Comparison of ENCODE assay signal across 8 cellular contexts in genomic region chr7:65872776-65873581, GRCh38. TPM values are rescaled to one million over a fixed set of nuclear protein-coding genes. Genes with fewer than 3 reads are reported as not detected.
A peak's percentile ranks its signal among the peaks of the same experiment; 100 is the strongest.
DNase-seq lines count a peak whose midpoint lies in the region; ATAC-seq and TF ChIP-seq lines count a peak whose summit lies in the region.

VKORC1L1 (plus strand) TSS chr7:65873074; CDS start chr7:65873372, 298 bp downstream.

- no peaks in the 10 kb centered on the region for H3K9me2 ChIP-seq in PC-9 (ENCODE audit: insufficient read depth)

- TF ChIP-seq RAD21 in Ishikawa (IDR thresholded peaks at IDR 0.05; ENCODE audit: low read depth), result no peak

- TF ChIP-seq EP300 in Ishikawa (IDR thresholded peaks at IDR 0.05; ENCODE audit: borderline replicate concordance), result no peak

- DNase-seq in DMS153 (lab: John Stamatoyannopoulos, UW) (peak; percentile 72), PC-9 (peak; percentile 76 to 97), erythroblast (lab: John Stamatoyannopoulos, UW) (peak; percentile 95 to 98)
- DNase-seq in activated T-cell treated with anti-CD3 and anti-CD28 coated beads, Interleukin-2, amount 50 U/mL, for 1 hour, result peak; percentile 95
- DNase-seq in stimulated activated CD8-positive, alpha-beta memory T cell treated with anti-CD3 and anti-CD28 coated beads, Interleukin-4, amount 100 ng/mL, for 24 hours (ENCODE audit: low read depth), result peak; percentile 96

- CTCF ChIA-PET in PC-9 (lab: Charles Lee), result no interaction called here

- ATAC-seq in GM21619 (IDR thresholded peaks at IDR 0.05; ENCODE audit: unreplicated experiment), result peak; percentile 81

- peaks cover 42% of the 10 kb centered on the region for H3K79me2 ChIP-seq in PC-9 (ENCODE audit: low read depth)

- H3K9me3 ChIP-seq in PC-9 (ENCODE audit: insufficient read depth, low read depth) (no peaks in the 10 kb centered on the region), mucosa of rectum (ENCODE audit: control insufficient read depth in 2 of 2, low read length in 2 of 2) (no peaks in the 10 kb centered on the region)

- no peak for TF ChIP-seq POLR2A in erythroblast (IDR thresholded peaks at IDR 0.05; ENCODE audit: low read length)

- no TSS peak for BruUV-seq in PC-9 (replicated peaks; lab: Mats Ljungman, UMichigan)

- H3K27me3 ChIP-seq in PC-9 (ENCODE audit: insufficient read depth, low read depth) (no peaks in the 10 kb centered on the region), mucosa of rectum (ENCODE audit: control insufficient read depth in 2 of 2, insufficient read depth in 2 of 2, low read length in 2 of 2) (no peaks in the 10 kb centered on the region)

- 0 out of 2 replicates have a peak, but pooled peaks cover 6% of the 10 kb centered on the region for H3F3A ChIP-seq in PC-9 (ENCODE audit: insufficient read depth, low read depth)

- H2AFZ ChIP-seq in PC-9, result peak within 1 kb of the TSS; percentile 72

- peak within 1 kb of the TSS; percentile 80 for H3K4me2 ChIP-seq in PC-9

- H3K4me3 ChIP-seq in PC-9 (peak within 1 kb of the TSS; percentile 72), mucosa of rectum (ENCODE audit: low read length in 2 of 2) (peak within 1 kb of the TSS; percentile 74 to 81)

- H3K9ac ChIP-seq in mucosa of rectum (ENCODE audit: low read depth in 1 of 2, low read length in 2 of 2), result peak within 1 kb of the TSS; percentile 56 to 81

- TF ChIP-seq CTCF in PC-9 (conservative IDR thresholded peaks at IDR 0.05), result no peak

- H3K27ac ChIP-seq in PC-9 (no peak within 1 kb of the TSS), mucosa of rectum (ENCODE audit: low read depth in 2 of 2, low read length in 2 of 2) (peak within 1 kb of the TSS; percentile 79 to 80)

- H3K36me3 ChIP-seq in PC-9 (ENCODE audit: low read depth) (no peaks in the 10 kb centered on the region), mucosa of rectum (ENCODE audit: control insufficient read depth in 2 of 2, insufficient read depth in 2 of 2, low read length in 2 of 2) (no peaks in the 10 kb centered on the region)

- H4K20me1 ChIP-seq in PC-9 (ENCODE audit: insufficient read depth), result no peaks in the 10 kb centered on the region

- H3K4me1 ChIP-seq in PC-9 (replicated peaks; ENCODE audit: insufficient read depth), result peaks cover 6% of the 10 kb centered on the region; the same call in 1 of the 2 replicates
- H3K4me1 ChIP-seq in mucosa of rectum (ENCODE audit: control insufficient read depth in 2 of 2, insufficient read depth in 2 of 2, low read length in 2 of 2), result peaks cover 0 to 5% of the 10 kb centered on the region in 2 donors

- intact Hi-C loops in PC-9 (cut with micrococcal nuclease; ENCODE audit: unreplicated experiment), result loop anchor here (10.0 kb wide), 1 partner anchor 118 kb away; no protein-coding TSS in a partner anchor

- POLR2A ChIA-PET in PC-9 (lab: Charles Lee; ENCODE audit: unreplicated experiment), result no interaction called here

TF ChIP-seq in Ishikawa, 13 proteins besides CTCF, POLR2A, EP300 and RAD21:
- TF ChIP-seq TAF1 (IDR thresholded peaks at IDR 0.05; ENCODE audit: low read depth) (peak; percentile 48; the same call in 1 of the 2 replicates), YY1 (IDR thresholded peaks at IDR 0.05; ENCODE audit: low read depth) (peak; percentile 81), MAX (IDR thresholded peaks at IDR 0.05) (peak; percentile 80), ZBTB7A (IDR thresholded peaks at IDR 0.05; ENCODE audit: low read depth) (no peak), USF1 (IDR thresholded peaks at IDR 0.05) (0 out of 2 replicates have a peak, but pooled peaks have one; percentile 24)

RNA-seq across cellular contexts. Expression of gene VKORC1L1, which starts in this region (rescaled TPM):
- total RNA-seq in PC-9 (2021), result 21.6 and 31.7 TPM in 2 replicates
